ENCODE assay signal across 11 cellular contexts in genomic region chr4:145709843-145710242, GRCh38. TPM values are rescaled to one million over a fixed set of nuclear protein-coding genes. Genes with fewer than 3 reads are reported as not detected.
DNase-seq lines count a peak whose midpoint lies in the region; ATAC-seq, FAIRE-seq and TF ChIP-seq lines count a peak whose summit lies in the region.
"Had no signal": no experiment of that assay in that cellular context is flagged by ENCODE, and none has a peak within 500 bp of the region (broad histone marks: within the 10 kb centered on the region; RNA-seq: fewer than 3 reads in every experiment).

No MANE protein-coding gene starts in this region.

- H3K9me3 ChIP-seq in osteoblast (ENCODE audit: low read depth, low read length) (no peaks in the 10 kb centered on the region), ascending aorta (peaks cover 0 to 8% of the 10 kb centered on the region in 2 donors)
- H3K9me3 ChIP-seq: pancreas had no signal

- no peak for DNase-seq in GM18507 (ENCODE audit: extremely low spot score, insufficient read length, low read depth)
- DNase-seq in osteoblast (ENCODE audit: insufficient read length, low spot score, missing footprints): peak; percentile 92
- DNase-seq in NCI-H2081 treated with DMSO at 0.1 percent for 48 hours (lab: John Stamatoyannopoulos, UW): no peak
- no peak for DNase-seq in ascending aorta (ENCODE audit: low spot score in 2 of 2)
- DNase-seq in anterior cingulate cortex (lab: John Stamatoyannopoulos, UW): no peak
- DNase-seq: activated CD4-positive, alpha-beta T cell treated with anti-CD3 and anti-CD28 coated beads for 1 hour had no signal

- TF ChIP-seq CTCF in osteoblast (IDR thresholded peaks at IDR 0.05; ENCODE audit: extremely low read depth, low read depth, low read length) (no peak), ascending aorta (IDR thresholded peaks at IDR 0.05) (no peak)

- ATAC-seq in HG02852 (IDR thresholded peaks at IDR 0.05; ENCODE audit: unreplicated experiment) (peak; percentile 92), SK-N-SH treated with all-trans-retinoic acid at 6 μM for 48 hours (peak; percentile 94)

- peak; percentile 41 for FAIRE-seq in GM18507 (lab: Jason Lieb, UNC)
- FAIRE-seq: endothelial cell of umbilical vein, pancreas had no signal

- H2AFZ ChIP-seq in osteoblast (ENCODE audit: low read length): no peak overlapping the region

- intact Hi-C loops in ascending aorta (cut with DNase I): no loop called here

- H4K20me1 ChIP-seq in osteoblast (ENCODE audit: insufficient read depth, low read length): no peaks in the 10 kb centered on the region

- H3K79me2 ChIP-seq in osteoblast (ENCODE audit: insufficient read depth, low read length): no peaks in the 10 kb centered on the region

- H3K4me3 ChIP-seq in osteoblast (ENCODE audit: insufficient read depth, low read length): no peak overlapping the region
- H3K4me3 ChIP-seq in ascending aorta: no peak overlapping the region
- H3K4me3 ChIP-seq: pancreas, tibial nerve had no signal

- no peaks in the 10 kb centered on the region for H3K36me3 ChIP-seq in osteoblast (ENCODE audit: insufficient read depth, low read length)
- H3K36me3 ChIP-seq in ascending aorta: no peaks in the 10 kb centered on the region
- H3K36me3 ChIP-seq: pancreas, tibial nerve had no signal

- no peak overlapping the region for H3K4me2 ChIP-seq in osteoblast (ENCODE audit: insufficient read depth, low read length)

- H3K27ac ChIP-seq in osteoblast (ENCODE audit: low read depth, low read length) (no peak overlapping the region), ascending aorta (no peak overlapping the region)
- H3K27ac ChIP-seq: pancreas, tibial nerve had no signal

- H3K4me1 ChIP-seq in osteoblast (ENCODE audit: insufficient read depth, low read length) (peaks cover 8% of the 10 kb centered on the region), ascending aorta (no peaks in the 10 kb centered on the region)
- H3K4me1 ChIP-seq: tibial nerve had no signal

- H3K27me3 ChIP-seq in osteoblast (ENCODE audit: insufficient read depth, low read length) (no peaks in the 10 kb centered on the region), ascending aorta (no peaks in the 10 kb centered on the region)
- H3K27me3 ChIP-seq: pancreas, tibial nerve had no signal

TF ChIP-seq in SK-N-SH treated with all-trans-retinoic acid at 6 μM for 48 hours, 23 proteins besides CTCF, POLR2A, EP300 and RAD21:
- TF ChIP-seq TOX (CRISPR knock-in tag; IDR thresholded peaks at IDR 0.05; ENCODE audit: borderline replicate concordance) (no peak), BACH2 (CRISPR knock-in tag; IDR thresholded peaks at IDR 0.05; ENCODE audit: borderline replicate concordance) (no peak), ZNF565 (CRISPR knock-in tag; conservative IDR thresholded peaks at IDR 0.05; ENCODE audit: low read depth) (no peak), OSR1 (CRISPR knock-in tag; IDR thresholded peaks at IDR 0.05) (no peak), POU6F1 (CRISPR knock-in tag; IDR thresholded peaks at IDR 0.05; ENCODE audit: borderline replicate concordance, low read depth) (no peak), PATZ1 (CRISPR knock-in tag; IDR thresholded peaks at IDR 0.05; ENCODE audit: borderline replicate concordance) (no peak), ZC3H10 (CRISPR knock-in tag; IDR thresholded peaks at IDR 0.05) (no peak), PPARA (CRISPR knock-in tag; IDR thresholded peaks at IDR 0.05; ENCODE audit: borderline replicate concordance) (no peak), ZNF70 (CRISPR knock-in tag; IDR thresholded peaks at IDR 0.05) (no peak), ARNTL (CRISPR knock-in tag; IDR thresholded peaks at IDR 0.05; ENCODE audit: borderline replicate concordance, low read depth) (no peak), GLIS3 (CRISPR knock-in tag; IDR thresholded peaks at IDR 0.05) (no peak), ESRRG (CRISPR knock-in tag; IDR thresholded peaks at IDR 0.05) (no peak), CSDC2 (CRISPR knock-in tag; IDR thresholded peaks at IDR 0.05) (no peak), CREB5 (CRISPR knock-in tag; IDR thresholded peaks at IDR 0.05; ENCODE audit: low read depth) (no peak), ZFP30 (CRISPR knock-in tag; IDR thresholded peaks at IDR 0.05) (no peak), RARB (CRISPR knock-in tag; IDR thresholded peaks at IDR 0.05) (no peak), TCF4 (CRISPR knock-in tag; IDR thresholded peaks at IDR 0.05; ENCODE audit: borderline replicate concordance) (no peak), SNAI2 (CRISPR knock-in tag; IDR thresholded peaks at IDR 0.05) (no peak)
- TF ChIP-seq, protein P1, sequence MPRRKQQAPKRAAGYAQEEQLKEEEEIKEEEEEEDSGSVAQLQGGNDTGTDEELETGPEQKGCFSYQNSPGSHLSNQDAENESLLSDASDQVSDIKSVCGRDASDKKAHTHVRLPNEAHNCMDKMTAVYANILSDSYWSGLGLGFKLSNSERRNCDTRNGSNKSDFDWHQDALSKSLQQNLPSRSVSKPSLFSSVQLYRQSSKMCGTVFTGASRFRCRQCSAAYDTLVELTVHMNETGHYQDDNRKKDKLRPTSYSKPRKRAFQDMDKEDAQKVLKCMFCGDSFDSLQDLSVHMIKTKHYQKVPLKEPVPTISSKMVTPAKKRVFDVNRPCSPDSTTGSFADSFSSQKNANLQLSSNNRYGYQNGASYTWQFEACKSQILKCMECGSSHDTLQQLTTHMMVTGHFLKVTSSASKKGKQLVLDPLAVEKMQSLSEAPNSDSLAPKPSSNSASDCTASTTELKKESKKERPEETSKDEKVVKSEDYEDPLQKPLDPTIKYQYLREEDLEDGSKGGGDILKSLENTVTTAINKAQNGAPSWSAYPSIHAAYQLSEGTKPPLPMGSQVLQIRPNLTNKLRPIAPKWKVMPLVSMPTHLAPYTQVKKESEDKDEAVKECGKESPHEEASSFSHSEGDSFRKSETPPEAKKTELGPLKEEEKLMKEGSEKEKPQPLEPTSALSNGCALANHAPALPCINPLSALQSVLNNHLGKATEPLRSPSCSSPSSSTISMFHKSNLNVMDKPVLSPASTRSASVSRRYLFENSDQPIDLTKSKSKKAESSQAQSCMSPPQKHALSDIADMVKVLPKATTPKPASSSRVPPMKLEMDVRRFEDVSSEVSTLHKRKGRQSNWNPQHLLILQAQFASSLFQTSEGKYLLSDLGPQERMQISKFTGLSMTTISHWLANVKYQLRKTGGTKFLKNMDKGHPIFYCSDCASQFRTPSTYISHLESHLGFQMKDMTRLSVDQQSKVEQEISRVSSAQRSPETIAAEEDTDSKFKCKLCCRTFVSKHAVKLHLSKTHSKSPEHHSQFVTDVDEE (CRISPR knock-in tag; IDR thresholded peaks at IDR 0.05): no peak

RNA-seq across cellular contexts. Expression of gene C4orf51, which starts 29.9 kb away (rescaled TPM):
- total RNA-seq in osteoblast (not detected in 2 replicates), ascending aorta (not detected)
- total RNA-seq: endothelial cell of umbilical vein, pancreas, tibial nerve had no signal
